ENCODE assay signal across 8 cellular contexts in genomic region chr2:207692206-207693065, GRCh38. TPM values are rescaled to one million over a fixed set of nuclear protein-coding genes. Genes with fewer than 3 reads are reported as not detected.
DNase-seq lines count a peak whose midpoint lies in the region; ATAC-seq, FAIRE-seq and TF ChIP-seq lines count a peak whose summit lies in the region.

No MANE protein-coding gene starts in this region.

- TF ChIP-seq POLR2A in A549 (IDR thresholded peaks at IDR 0.05; ENCODE audit: low read length): no peak
- no peak for TF ChIP-seq POLR2A in spleen (IDR thresholded peaks at IDR 0.05)

- no peak overlapping the region for H3K4me2 ChIP-seq in A549

- DNase-seq in A549 (ENCODE audit: low read depth in 1 of 2, low spot score in 1 of 2) (peak; percentile 50 to 74), NCI-H1930 (lab: John Stamatoyannopoulos, UW) (peak; percentile 26 to 45), foreskin keratinocyte (no peak), spleen (no peak), COLO829 (ENCODE audit: low spot score) (no peak), DMS79 (lab: John Stamatoyannopoulos, UW) (no peak)
- DNase-seq in activated CD8-positive, alpha-beta memory T cell treated with anti-CD3 and anti-CD28 coated beads for 24 hours: peak; percentile 64

- POLR2A ChIA-PET in A549 (lab: Yijun Ruan, JAX): interaction anchor here (1.0 to 1.5 kb wide), 3 partner anchors 8 to 163 kb away, joined by 3 to 7 read pairs (median 4); partner anchors contain the start of genes CCNYL1 and CREB1

- H3K9me3 ChIP-seq in A549: no peaks in the 10 kb centered on the region
- no peaks in the 10 kb centered on the region for H3K9me3 ChIP-seq in spleen

- TF ChIP-seq CTCF in A549 (IDR thresholded peaks at IDR 0.05) (peak; percentile 58), GM12874 (IDR thresholded peaks at IDR 0.05; ENCODE audit: insufficient read depth, low read depth, low read length) (peak; percentile 61), foreskin keratinocyte (conservative IDR thresholded peaks at IDR 0.05) (peak; percentile 66), spleen (IDR thresholded peaks at IDR 0.05 in 8 of 11, conservative IDR thresholded peaks at IDR 0.05 in 3 of 11) (peak in 10 of 11 experiments; percentile 25 to 66 (median 56))

- no peak for FAIRE-seq in A549 (lab: Jason Lieb, UNC)

- no peak overlapping the region for H3K4me3 ChIP-seq in A549
- no peak overlapping the region for H3K4me3 ChIP-seq in spleen

- TF ChIP-seq RAD21 in A549 (conservative IDR thresholded peaks at IDR 0.05 in 1 of 2, IDR thresholded peaks at IDR 0.05 in 1 of 2): peak; percentile 32 to 63; a peak in 4 of 5 replicates

- peaks cover 20% of the 10 kb centered on the region for H3K4me1 ChIP-seq in A549
- no peaks in the 10 kb centered on the region for H3K4me1 ChIP-seq in foreskin keratinocyte
- H3K4me1 ChIP-seq in spleen: peaks cover 0 to 25% (median 11%) of the 10 kb centered on the region in 6 donors

- H3K27ac ChIP-seq in A549 (peak overlapping the region in 1 of 2 experiments; percentile 12; a peak in 1 of 6 replicates), foreskin keratinocyte (no peak overlapping the region), spleen (peak overlapping the region in 3 of 8 donors; percentile 9 to 28 (median 24))

- CTCF ChIA-PET in A549 (lab: Yijun Ruan, JAX): interaction anchor here (0.8 to 5.8 kb wide), 15 partner anchors 8 to 68 kb away, joined by 3 to 49 read pairs (median 7); partner anchors contain the start of gene METTL21A

- H3K27me3 ChIP-seq in foreskin keratinocyte (no peaks in the 10 kb centered on the region), spleen (replicated peaks in 1 of 7) (no peaks in the 10 kb centered on the region)

- WGBS in A549 (ENCODE audit: missing lambda C conversion rate): 58% methylated on average over 7 of the region's 7 CpGs
- 37 to 50% (median 43%) methylated on average over 7 of the region's 7 CpGs for WGBS in spleen, 5 donors

- no peaks in the 10 kb centered on the region for H3K36me3 ChIP-seq in spleen

- intact Hi-C loops in spleen (cut with DNase I; ENCODE audit: low total_unique reads): no loop called here

- peak; percentile 71 to 89; a peak in 5 of 6 replicates for ATAC-seq in A549
- peak; percentile 35 for ATAC-seq in foreskin keratinocyte

- TF ChIP-seq EP300 in A549 (IDR thresholded peaks at IDR 0.05): no peak

TF ChIP-seq in A549, 52 proteins besides CTCF, POLR2A, EP300 and RAD21:
- TF ChIP-seq SMC3 (IDR thresholded peaks at IDR 0.05) (peak; percentile 36; the same call in 1 of the 3 replicates), RARB (CRISPR knock-in tag; IDR thresholded peaks at IDR 0.05) (no peak)

RNA-seq across cellular contexts. Expression of gene CCNYL1, which starts 19.0 kb away (rescaled TPM):
- 31.6 and 38.7 TPM in 2 replicates for polyA plus RNA-seq in A549 (2011; rRNA removed)
- 13.0 and 14.8 TPM in 2 replicates for polyA plus RNA-seq in A549 (2012; cell fraction: cytosol; rRNA removed)
- 9.4 and 12.8 TPM in 2 replicates for polyA plus RNA-seq in A549 (2012; cell fraction: nucleus; rRNA removed)
- polyA plus RNA-seq in A549 (2017; fragmentation: RNase III; extraction: RNeasy Plus Mini Kit Qiagen cat#74134 plus additional on column Dnase treatment): 16.9 to 20.8 TPM (median 17.7 TPM) in 3 replicates
- 9.6 and 11.0 TPM in 2 replicates for polyA minus RNA-seq in A549 (2011; rRNA and poly(A)+ RNA removed)
- total RNA-seq in foreskin keratinocyte: 20.8 and 22.5 TPM in 2 replicates
- 11.4 and 12.9 TPM in 2 replicates for polyA plus RNA-seq in foreskin keratinocyte
- 10 to 100 TPM; 14.0 to 22.8 (median 16.6) TPM for total RNA-seq in spleen
- polyA plus RNA-seq in spleen: 1 to 10 TPM; 4.7 to 8.1 (median 5.4) TPM

Comparison
In these comparisons a context has a peak if more than half of its experiments do, and no peak if none do; other contexts are left out.
1. DNase-seq: peak in A549 (2 of 2), NCI-H1930 (2 of 2) and activated CD8-positive, alpha-beta memory T cell treated with anti-CD3 and anti-CD28 coated beads for 24 hours (single experiment); none in foreskin keratinocyte (0 of 2), spleen (single experiment), COLO829 (single experiment) and DMS79 (single experiment).
2. Peak in every context shown above with its lines, with median percentiles within 50 percentile points of each other: CTCF ChIP-seq.